Comparison of ENCODE assay signal across 14 cellular contexts in genomic region chr1:201190624-201191051, GRCh38. TPM values are rescaled to one million over a fixed set of nuclear protein-coding genes. Genes with fewer than 3 reads are reported as not detected.
A peak's percentile ranks its signal among the peaks of the same experiment; 100 is the strongest.
DNase-seq lines count a peak whose midpoint lies in the region; ATAC-seq and TF ChIP-seq lines count a peak whose summit lies in the region.
"Had no signal": no experiment of that assay in that cellular context is flagged by ENCODE, and none has a peak within 500 bp of the region (broad histone marks: within the 10 kb centered on the region; RNA-seq: fewer than 3 reads in every experiment).

Gene IGFN1, plus strand, starts transcription at chr1:201190824. Its CDS starts 2,470 bp downstream, at chr1:201193294.

- H3K27me3 Mint-ChIP-seq in GM23338 (ENCODE audit: insufficient read depth, low read depth, poor library complexity): peaks cover 10% of the 10 kb centered on the region
- peaks cover 2% of the 10 kb centered on the region for H3K27me3 Mint-ChIP-seq in T-helper 2 cell treated with Interferon-gamma antibody and Interleukin-4, amounts not matched to agents 5 μg/mL and 100 μg/mL, for 36 hours (ENCODE audit: low read depth)
- H3K27me3 Mint-ChIP-seq in CD8-positive, alpha-beta memory T cell: peaks cover 9 to 30% of the 10 kb centered on the region in 2 donors

- H3K4me1 Mint-ChIP-seq in GM23338: peaks cover 16% of the 10 kb centered on the region
- H3K4me1 Mint-ChIP-seq in T-helper 2 cell treated with Interferon-gamma antibody and Interleukin-4, amounts not matched to agents 5 μg/mL and 100 μg/mL, for 36 hours (ENCODE audit: low read depth): no peaks in the 10 kb centered on the region
- no peaks in the 10 kb centered on the region for H3K4me1 Mint-ChIP-seq in CD8-positive, alpha-beta memory T cell
- H3K4me1 Mint-ChIP-seq: activated B cell treated with CpG ODN at 0.5 μM for 24 hours; naive thymus-derived CD4-positive, alpha-beta T cell had no signal

- intact Hi-C loops in left lung (cut with DNase I): no loop called here

- no peak within 1 kb of the TSS for H3K27ac Mint-ChIP-seq in GM23338
- no peak within 1 kb of the TSS for H3K27ac Mint-ChIP-seq in T-helper 2 cell treated with Interferon-gamma antibody and Interleukin-4, amounts not matched to agents 5 μg/mL and 100 μg/mL, for 36 hours
- peak within 1 kb of the TSS in 1 of 8 donors; percentile 36 for H3K27ac Mint-ChIP-seq in CD8-positive, alpha-beta memory T cell
- H3K27ac Mint-ChIP-seq: activated B cell treated with CpG ODN at 0.5 μM for 24 hours; activated T-helper 2 cell treated with anti-CD3 and anti-CD28 coated beads, Interferon-gamma antibody, Interleukin-2, Interleukin-4, amounts not matched to agents 10 μg/mL and 5 μg/mL and 100 μg/mL, durations not matched to agents 14 hours and 24 hours and 36 hours had no signal

- no peaks in the 10 kb centered on the region for H3K36me3 ChIP-seq in GM23338 (ENCODE audit: insufficient read depth)
- H3K36me3 ChIP-seq in left lung: no peaks in the 10 kb centered on the region
- no peaks in the 10 kb centered on the region for H3K36me3 ChIP-seq in CD8-positive, alpha-beta memory T cell (ENCODE audit: insufficient read depth, low read length)

- CTCF ChIA-PET in CD8-positive, alpha-beta memory T cell (lab: Charles Lee): no interaction called here

- TF ChIP-seq POLR2A in erythroblast (IDR thresholded peaks at IDR 0.05; ENCODE audit: low read length): no peak

- H3K4me3 ChIP-seq in GM23338: no peak within 1 kb of the TSS
- H3K4me3 ChIP-seq in left lung: no peak within 1 kb of the TSS
- no peak within 1 kb of the TSS for H3K4me3 ChIP-seq in CD8-positive, alpha-beta memory T cell (ENCODE audit: low read length)
- H3K4me3 ChIP-seq: body of pancreas had no signal

- H3K79me2 ChIP-seq in GM23338 (replicated peaks; ENCODE audit: insufficient read depth): no peaks in the 10 kb centered on the region

- no peak within 1 kb of the TSS for H3K4me2 ChIP-seq in GM23338

- peaks cover 6% of the 10 kb centered on the region; the same call in 1 of the 2 replicates for H3K4me1 ChIP-seq in GM23338 (ENCODE audit: insufficient read depth)
- no peaks in the 10 kb centered on the region for H3K4me1 ChIP-seq in left lung
- no peaks in the 10 kb centered on the region for H3K4me1 ChIP-seq in CD8-positive, alpha-beta memory T cell (ENCODE audit: insufficient read depth, low read length)
- H3K4me1 ChIP-seq: body of pancreas had no signal

- H3K27me3 ChIP-seq in GM23338 (ENCODE audit: insufficient read depth): no peaks in the 10 kb centered on the region
- H3K27me3 ChIP-seq in left lung: peaks cover 0 to 17% of the 10 kb centered on the region in 2 donors
- H3K27me3 ChIP-seq in CD8-positive, alpha-beta memory T cell (ENCODE audit: insufficient read depth, low read length, poor library complexity, severe bottlenecking): no peaks in the 10 kb centered on the region
- H3K27me3 ChIP-seq: body of pancreas had no signal

- TF ChIP-seq CTCF in GM23338 (conservative IDR thresholded peaks at IDR 0.05; ENCODE audit: low read depth in 2 of 2) (no peak), left lung (IDR thresholded peaks at IDR 0.05) (no peak)

- H3K36me3 Mint-ChIP-seq in GM23338 (ENCODE audit: low read depth): no peaks in the 10 kb centered on the region
- no peaks in the 10 kb centered on the region for H3K36me3 Mint-ChIP-seq in T-helper 2 cell treated with Interferon-gamma antibody and Interleukin-4, amounts not matched to agents 5 μg/mL and 100 μg/mL, for 36 hours (ENCODE audit: low read depth)
- no peaks in the 10 kb centered on the region for H3K36me3 Mint-ChIP-seq in CD8-positive, alpha-beta memory T cell
- H3K36me3 Mint-ChIP-seq: naive thymus-derived CD4-positive, alpha-beta T cell had no signal

- DNase-seq in A172 (ENCODE audit: low spot score): peak; percentile 90
- DNase-seq in GM23338 (ENCODE audit: low spot score): peak; percentile 47
- peak; percentile 33 for DNase-seq in SHP77 treated with DMSO at 0.1 percent for 48 hours (lab: John Stamatoyannopoulos, UW)
- DNase-seq in left lung: peak in 1 of 2 donors; percentile 53
- DNase-seq in T-helper 2 cell treated with Interferon-gamma antibody and Interleukin-4, amounts not matched to agents 5 μg/mL and 100 μg/mL, for 36 hours (ENCODE audit: low spot score): no peak
- DNase-seq in erythroblast (lab: John Stamatoyannopoulos, UW): no peak
- no peak for DNase-seq in CD8-positive, alpha-beta memory T cell
- DNase-seq: activated B cell treated with CpG ODN at 0.5 μM for 24 hours; body of pancreas; naive thymus-derived CD4-positive, alpha-beta T cell; stimulated activated naive CD4-positive, alpha-beta T cell treated with Interleukin-2 at 50 U/mL for 16 hours had no signal

- H3K9me3 ChIP-seq in left lung: no peaks in the 10 kb centered on the region
- H3K9me3 ChIP-seq in CD8-positive, alpha-beta memory T cell (ENCODE audit: low read length): no peaks in the 10 kb centered on the region
- H3K9me3 ChIP-seq: body of pancreas had no signal

- no peaks in the 10 kb centered on the region for H4K20me1 ChIP-seq in GM23338 (replicated peaks; ENCODE audit: insufficient read depth)

- H3K4me3 Mint-ChIP-seq in GM23338: no peak within 1 kb of the TSS; the same call in 2 of the 3 replicates
- H3K4me3 Mint-ChIP-seq in T-helper 2 cell treated with Interferon-gamma antibody and Interleukin-4, amounts not matched to agents 5 μg/mL and 100 μg/mL, for 36 hours: no peak within 1 kb of the TSS
- H3K4me3 Mint-ChIP-seq in CD8-positive, alpha-beta memory T cell: no peak within 1 kb of the TSS
- H3K4me3 Mint-ChIP-seq: activated B cell treated with CpG ODN at 0.5 μM for 24 hours; naive thymus-derived CD4-positive, alpha-beta T cell had no signal

- no peaks in the 10 kb centered on the region for H3F3A ChIP-seq in GM23338 (replicated peaks; ENCODE audit: low read depth)

- no peaks in the 10 kb centered on the region for H3K9me3 Mint-ChIP-seq in GM23338
- no peaks in the 10 kb centered on the region for H3K9me3 Mint-ChIP-seq in T-helper 2 cell treated with Interferon-gamma antibody and Interleukin-4, amounts not matched to agents 5 μg/mL and 100 μg/mL, for 36 hours
- H3K9me3 Mint-ChIP-seq in CD8-positive, alpha-beta memory T cell: no peaks in the 10 kb centered on the region
- H3K9me3 Mint-ChIP-seq: activated B cell treated with CpG ODN at 0.5 μM for 24 hours; activated T-helper 2 cell treated with anti-CD3 and anti-CD28 coated beads, Interferon-gamma antibody, Interleukin-2, Interleukin-4, amounts not matched to agents 10 μg/mL and 5 μg/mL and 100 μg/mL, durations not matched to agents 14 hours and 24 hours and 36 hours; naive thymus-derived CD4-positive, alpha-beta T cell had no signal

- POLR2A ChIA-PET in CD8-positive, alpha-beta memory T cell (lab: Charles Lee): no interaction called here

- no peak within 1 kb of the TSS for H3K27ac ChIP-seq in GM23338 (ENCODE audit: low read depth)
- no peak within 1 kb of the TSS for H3K27ac ChIP-seq in left lung
- no peak within 1 kb of the TSS for H3K27ac ChIP-seq in CD8-positive, alpha-beta memory T cell (ENCODE audit: low read depth, low read length)
- H3K27ac ChIP-seq: body of pancreas had no signal

- no peak within 1 kb of the TSS for H2AFZ ChIP-seq in GM23338

- ATAC-seq in GM23338 (peak; percentile 96), left lung (peak; percentile 29), GM19467 (IDR thresholded peaks at IDR 0.05; ENCODE audit: unreplicated experiment) (no peak)
- ATAC-seq: body of pancreas; naive thymus-derived CD4-positive, alpha-beta T cell had no signal

- no peaks in the 10 kb centered on the region for H3K9me2 ChIP-seq in GM23338 (ENCODE audit: insufficient read depth)

RNA-seq across cellular contexts. Expression of gene IGFN1, which starts in this region (rescaled TPM):
- total RNA-seq in A172 (2014; rRNA removed; shearing (Covaris generic)): 20.7 and 26.0 TPM in 2 replicates
- not detected in 2 replicates for total RNA-seq in GM23338 (2014; rRNA removed; shearing (Covaris generic))
- polyA plus RNA-seq in GM23338 (2016; fragmentation: Nextera tagmentation; extraction: Ambion mirVana): not detected in 2 replicates
- total RNA-seq in left lung: 1 to 10 TPM in 1 of 2 donors, under 1 TPM in 1; 0.97 to 3.0 TPM
- total RNA-seq in CD8-positive, alpha-beta memory T cell: not detected
- polyA plus RNA-seq in CD8-positive, alpha-beta memory T cell: not detected
- total RNA-seq: activated B cell treated with CpG ODN at 0.5 μM for 24 hours; activated T-helper 2 cell treated with anti-CD3 and anti-CD28 coated beads, Interferon-gamma antibody, Interleukin-2, Interleukin-4, amounts not matched to agents 10 μg/mL and 5 μg/mL and 100 μg/mL, durations not matched to agents 14 hours and 24 hours and 36 hours; naive thymus-derived CD4-positive, alpha-beta T cell had no signal
- polyA plus RNA-seq: BJ; naive thymus-derived CD4-positive, alpha-beta T cell had no signal

Comparison
In these comparisons a context has a peak if more than half of its experiments do, and no peak if none do; other contexts are left out.
1. Peak in DNase-seq and ATAC-seq in GM23338; RNA of the gene not detected or under 1 TPM.
2. DNase-seq: peak in A172 (single experiment) and SHP77 treated with DMSO at 0.1 percent for 48 hours (single experiment); none in T-helper 2 cell treated with Interferon-gamma antibody and Interleukin-4, amounts not matched to agents 5 μg/mL and 100 μg/mL, for 36 hours (single experiment), erythroblast (0 of 2) and CD8-positive, alpha-beta memory T cell (0 of 5).